In genomic region chr2:206201075-206201848, GRCh38 we compare ENCODE assay signal across 25 cellular contexts.
"Had no signal": no experiment of that assay in that cellular context is flagged by ENCODE, and none has a peak within 500 bp of the region (broad histone marks: within the 10 kb centered on the region; RNA-seq: fewer than 3 reads in every experiment).

No MANE protein-coding gene starts in this region.

- H3K9me3 ChIP-seq: esophagus muscularis mucosa, gastrocnemius medialis, left ventricle myocardium inferior, sigmoid colon, testis had no signal

- H3K27ac ChIP-seq: cardiac muscle cell, esophagus muscularis mucosa, gastrocnemius medialis, left ventricle myocardium inferior, neural progenitor cell, sigmoid colon, testis had no signal

- H3K27ac Mint-ChIP-seq: activated CD4-positive, alpha-beta memory T cell treated with anti-CD3 and anti-CD28 coated beads for 36 hours; activated naive CD4-positive, alpha-beta T cell treated with anti-CD3 and anti-CD28 coated beads, Interleukin-2, amount 10 ng/mL, durations not matched to agents 7 days and 5 days; activated T-cell treated with anti-CD3 and anti-CD28 coated beads, Interleukin-2, amount 50 U/mL, for 72 hours; dendritic cell treated with granulocyte-macrophage colony-stimulating factor and Interleukin-4, amounts not matched to agents 40 ng/mL and 50 ng/mL, for 4 days; naive thymus-derived CD4-positive, alpha-beta T cell; neural progenitor cell; progenitor cell of endocrine pancreas; stimulated activated naive B cell treated with anti-CD40 and anti-IgM and Interleukin-4, amounts not matched to agents 10 μg/mL and 1 μg/mL and 100 μg/mL, for 72 hours; T-helper 17 cell; type B pancreatic cell had no signal

- H3K36me3 Mint-ChIP-seq: activated CD4-positive, alpha-beta memory T cell treated with anti-CD3 and anti-CD28 coated beads for 36 hours; activated naive CD4-positive, alpha-beta T cell treated with anti-CD3 and anti-CD28 coated beads, Interleukin-2, amount 10 ng/mL, durations not matched to agents 7 days and 5 days; neural progenitor cell; stimulated activated naive B cell treated with anti-CD40 and anti-IgM and Interleukin-4, amounts not matched to agents 10 μg/mL and 1 μg/mL and 100 μg/mL, for 72 hours; type B pancreatic cell had no signal

- ATAC-seq: activated T-cell treated with anti-CD3 and anti-CD28 coated beads, Interleukin-2, amount 50 U/mL, for 72 hours; gastrocnemius medialis; naive thymus-derived CD4-positive, alpha-beta T cell; stimulated activated naive B cell treated with anti-CD40 and anti-IgM and Interleukin-4, amounts not matched to agents 10 μg/mL and 1 μg/mL and 100 μg/mL, for 72 hours; T-helper 17 cell had no signal

- FAIRE-seq: endometrium had no signal

- H3K4me3 Mint-ChIP-seq: activated CD4-positive, alpha-beta memory T cell treated with anti-CD3 and anti-CD28 coated beads for 36 hours; activated naive CD4-positive, alpha-beta T cell treated with anti-CD3 and anti-CD28 coated beads, Interleukin-2, amount 10 ng/mL, durations not matched to agents 7 days and 5 days; activated T-cell treated with anti-CD3 and anti-CD28 coated beads, Interleukin-2, amount 50 U/mL, for 72 hours; dendritic cell treated with granulocyte-macrophage colony-stimulating factor and Interleukin-4, amounts not matched to agents 40 ng/mL and 50 ng/mL, for 4 days; naive thymus-derived CD4-positive, alpha-beta T cell; neural progenitor cell; stimulated activated naive B cell treated with anti-CD40 and anti-IgM and Interleukin-4, amounts not matched to agents 10 μg/mL and 1 μg/mL and 100 μg/mL, for 72 hours; T-helper 17 cell; type B pancreatic cell had no signal

- H3K27me3 Mint-ChIP-seq: type B pancreatic cell had no signal

- H3K9me3 Mint-ChIP-seq: activated CD4-positive, alpha-beta memory T cell treated with anti-CD3 and anti-CD28 coated beads for 36 hours; activated naive CD4-positive, alpha-beta T cell treated with anti-CD3 and anti-CD28 coated beads, Interleukin-2, amount 10 ng/mL, durations not matched to agents 7 days and 5 days; activated T-cell treated with anti-CD3 and anti-CD28 coated beads, Interleukin-2, amount 50 U/mL, for 72 hours; dendritic cell treated with granulocyte-macrophage colony-stimulating factor and Interleukin-4, amounts not matched to agents 40 ng/mL and 50 ng/mL, for 4 days; neural progenitor cell had no signal

- H3K36me3 ChIP-seq: cardiac muscle cell, esophagus muscularis mucosa, gastrocnemius medialis, left ventricle myocardium inferior, neural progenitor cell, sigmoid colon had no signal

- DNase-seq: activated CD4-positive, alpha-beta memory T cell treated with anti-CD3 and anti-CD28 coated beads for 36 hours; activated CD4-positive, alpha-beta T cell treated with anti-CD3 and anti-CD28 coated beads for 48 hours; activated CD4-positive, CD25-positive, alpha-beta regulatory T cell; activated effector memory CD4-positive, alpha-beta T cell treated with anti-CD3 and anti-CD28 coated beads, Interleukin-2, amount 50 U/mL, for 16 hours; activated naive CD4-positive, alpha-beta T cell treated with anti-CD3 and anti-CD28 coated beads, Interleukin-2, amount 10 ng/mL, durations not matched to agents 7 days and 5 days; activated T-cell treated with anti-CD3 and anti-CD28 coated beads, Interleukin-2, amount 50 U/mL, for 72 hours; effector CD4-positive, alpha-beta T cell; gastrocnemius medialis; left ventricle myocardium inferior; naive thymus-derived CD4-positive, alpha-beta T cell; retina; sigmoid colon; stimulated activated CD4-positive, alpha-beta T cell treated with anti-CD3 and anti-CD28 coated beads, Interleukin-2, amount 100 ng/mL, for 48 hours; stimulated activated CD8-positive, alpha-beta memory T cell treated with anti-CD3 and anti-CD28 coated beads, Interleukin-4, amount 100 ng/mL, for 48 hours; stimulated activated naive B cell treated with anti-CD40 and anti-IgM and Interleukin-4, amounts not matched to agents 10 μg/mL and 1 μg/mL and 100 μg/mL, for 72 hours; SW 1271; T-helper 17 cell; testis had no signal

- H3K4me1 ChIP-seq: esophagus muscularis mucosa, gastrocnemius medialis, left ventricle myocardium inferior, neural progenitor cell, sigmoid colon had no signal

- H3K4me3 ChIP-seq: cardiac muscle cell, esophagus muscularis mucosa, gastrocnemius medialis, left ventricle myocardium inferior, neural progenitor cell, sigmoid colon, testis had no signal

- H3K9ac ChIP-seq: neural progenitor cell had no signal

- H3K4me1 Mint-ChIP-seq: activated naive CD4-positive, alpha-beta T cell treated with anti-CD3 and anti-CD28 coated beads, Interleukin-2, amount 10 ng/mL, durations not matched to agents 7 days and 5 days; neural progenitor cell; stimulated activated naive B cell treated with anti-CD40 and anti-IgM and Interleukin-4, amounts not matched to agents 10 μg/mL and 1 μg/mL and 100 μg/mL, for 72 hours had no signal
